In the genomic region with DNA sequence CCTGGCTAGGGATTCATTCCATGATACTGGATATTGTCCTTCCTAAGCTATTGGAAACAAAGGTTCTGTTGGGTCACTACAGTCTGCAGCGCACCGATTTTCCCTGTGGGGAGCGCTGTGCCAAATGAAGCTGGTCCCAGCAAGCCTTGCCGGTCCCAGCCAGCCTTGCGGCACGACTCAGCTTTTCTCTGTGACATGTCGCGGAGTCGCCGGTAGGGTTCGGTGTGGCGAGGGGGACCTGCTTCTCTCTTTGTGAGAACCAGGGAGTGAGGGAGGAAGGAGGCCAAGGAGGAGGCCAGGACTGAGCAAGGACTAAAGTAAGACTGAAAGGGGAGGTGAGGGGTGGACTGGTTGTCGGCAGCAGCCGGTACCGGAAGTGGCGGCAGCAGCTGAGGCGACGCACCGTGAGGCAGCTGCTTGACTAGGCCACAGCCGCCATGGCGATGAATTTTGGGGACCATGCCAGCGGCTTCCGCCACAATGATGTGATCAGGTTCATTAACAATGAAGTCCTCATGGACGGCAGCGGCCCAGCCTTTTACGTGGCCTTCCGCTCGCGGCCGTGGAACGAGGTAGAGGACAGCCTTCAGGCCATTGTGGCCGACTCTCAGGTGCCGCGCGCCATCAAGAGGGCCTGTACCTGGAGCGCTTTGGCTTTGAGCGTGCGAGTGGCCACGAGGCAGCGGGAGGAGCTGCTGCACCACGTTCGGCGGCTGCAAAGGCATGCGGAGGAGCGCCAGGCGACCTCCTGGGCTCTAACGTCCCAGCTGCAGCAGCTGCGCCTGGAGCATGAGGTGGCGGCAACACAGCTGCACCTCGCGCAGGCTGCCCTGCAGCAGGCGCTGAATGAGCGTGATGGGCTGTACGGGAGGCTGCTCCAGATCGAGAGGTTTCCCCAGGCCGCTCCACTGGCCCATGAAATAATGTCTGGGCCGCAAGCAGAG, we compare ENCODE assay signal across 14 cellular contexts. TPM values are rescaled to one million over a fixed set of nuclear protein-coding genes. Genes with fewer than 3 reads are reported as not detected.
A peak's percentile ranks its signal among the peaks of the same experiment; 100 is the strongest.
DNase-seq lines count a peak whose midpoint lies in the region; ATAC-seq and TF ChIP-seq lines count a peak whose summit lies in the region.
"Had no signal": no experiment of that assay in that cellular context is flagged by ENCODE, and none has a peak within 500 bp of the region (broad histone marks: within the 10 kb centered on the region; RNA-seq: fewer than 3 reads in every experiment).

A gene (plus strand): TSS at position 180 of the 944 bp plus-strand sequence. CDS start 258 bp downstream, at position 438.

- H3K4me1 ChIP-seq in endodermal cell (ENCODE audit: control insufficient read depth, insufficient read depth, low read length) (no peaks in the 10 kb centered on the region), neural progenitor cell (no peaks in the 10 kb centered on the region)
- H3K4me1 ChIP-seq: BE2C had no signal

- H3K9ac ChIP-seq in endodermal cell (ENCODE audit: extremely low read depth, low read length, poor library complexity, severe bottlenecking) (no peak within 1 kb of the TSS), neural progenitor cell (no peak within 1 kb of the TSS)
- H3K9ac ChIP-seq: KMS-11 had no signal

- intact Hi-C loops in Right ventricle myocardium superior (cut with DNase I) (no loop called here), left cardiac atrium (cut with DNase I) (no loop called here)
- intact Hi-C loops in activated CD8-positive, alpha-beta T cell treated with anti-CD3 and anti-CD28 coated beads for 36 hours (cut with micrococcal nuclease) = no loop called here

- H3K9me3 Mint-ChIP-seq in endodermal cell = no peaks in the 10 kb centered on the region
- H3K9me3 Mint-ChIP-seq in neural progenitor cell = peaks cover 4% of the 10 kb centered on the region
- H3K9me3 Mint-ChIP-seq in activated CD8-positive, alpha-beta T cell treated with anti-CD3 and anti-CD28 coated beads for 36 hours = no peaks in the 10 kb centered on the region
- H3K9me3 Mint-ChIP-seq: CD4-positive, alpha-beta memory T cell had no signal

- H3K4me3 ChIP-seq in endodermal cell (ENCODE audit: low read length) (no peak within 1 kb of the TSS), neural progenitor cell (no peak within 1 kb of the TSS)

- H2AFZ ChIP-seq in neural progenitor cell (replicated peaks) = no peak within 1 kb of the TSS

- CTCF ChIA-PET in activated CD8-positive, alpha-beta T cell treated with anti-CD3 and anti-CD28 coated beads for 36 hours (lab: Charles Lee) = no interaction called here

- peaks cover 2% of the 10 kb centered on the region for H3K27me3 Mint-ChIP-seq in endodermal cell (ENCODE audit: insufficient read depth)
- no peaks in the 10 kb centered on the region for H3K27me3 Mint-ChIP-seq in neural progenitor cell (ENCODE audit: insufficient read depth, low read depth)
- H3K27me3 Mint-ChIP-seq in activated CD8-positive, alpha-beta T cell treated with anti-CD3 and anti-CD28 coated beads for 36 hours = no peaks in the 10 kb centered on the region
- H3K27me3 Mint-ChIP-seq: CD4-positive, alpha-beta memory T cell had no signal

- no peaks in the 10 kb centered on the region for H3K79me2 ChIP-seq in neural progenitor cell (ENCODE audit: low read depth)

- TF ChIP-seq CTCF in endodermal cell (conservative IDR thresholded peaks at IDR 0.05) (no peak), neural progenitor cell (IDR thresholded peaks at IDR 0.05) (no peak)
- no peak for TF ChIP-seq CTCF in activated CD8-positive, alpha-beta T cell treated with anti-CD3 and anti-CD28 coated beads for 36 hours (IDR thresholded peaks at IDR 0.05)

- no peaks in the 10 kb centered on the region for H3F3A ChIP-seq in neural progenitor cell (ENCODE audit: low read depth)

- WGBS in endodermal cell (ENCODE audit: insufficient coverage in 1 of 2, insufficient read length in 1 of 2), 2 experiments = 95% methylated on average over 18 to 57 of the region's 57 CpGs

- DNase-seq in Right ventricle myocardium superior = peak; percentile 17
- no peak for DNase-seq in left cardiac atrium
- peak; percentile 36 for DNase-seq in endodermal cell
- no peak for DNase-seq in neural progenitor cell (ENCODE audit: low spot score)
- no peak for DNase-seq in 8988T
- no peak for DNase-seq in activated CD8-positive, alpha-beta T cell treated with anti-CD3 and anti-CD28 coated beads for 36 hours
- DNase-seq: BE2C; CD4-positive, alpha-beta memory T cell; DMS79 treated with DMSO at 0.1 percent for 48 hours; EL had no signal

- H3K4me2 ChIP-seq in neural progenitor cell = no peak within 1 kb of the TSS
- H3K4me2 ChIP-seq: KMS-11 had no signal

- H3K27ac Mint-ChIP-seq in endodermal cell (no peak within 1 kb of the TSS), neural progenitor cell (peak within 1 kb of the TSS; percentile 90)
- H3K27ac Mint-ChIP-seq in activated CD8-positive, alpha-beta T cell treated with anti-CD3 and anti-CD28 coated beads for 36 hours = no peak within 1 kb of the TSS
- H3K27ac Mint-ChIP-seq: IgD-negative memory B cell had no signal

- H3K9me3 ChIP-seq in endodermal cell (ENCODE audit: control insufficient read depth, low read length) (no peaks in the 10 kb centered on the region), neural progenitor cell (ENCODE audit: low read depth) (no peaks in the 10 kb centered on the region)
- H3K9me3 ChIP-seq: BE2C had no signal

- no peak for ATAC-seq in Right ventricle myocardium superior (ENCODE audit: poor library complexity)
- no peak for ATAC-seq in left cardiac atrium
- no peak for ATAC-seq in activated CD8-positive, alpha-beta T cell treated with anti-CD3 and anti-CD28 coated beads for 36 hours
- no peak for ATAC-seq in GM21423 (IDR thresholded peaks at IDR 0.05; ENCODE audit: unreplicated experiment)

- H3K36me3 ChIP-seq in endodermal cell (ENCODE audit: control insufficient read depth, insufficient read depth, low read length) (no peaks in the 10 kb centered on the region), neural progenitor cell (no peaks in the 10 kb centered on the region)
- H3K36me3 ChIP-seq: BE2C had no signal

- H3K27me3 ChIP-seq in endodermal cell (ENCODE audit: control insufficient read depth, insufficient read depth, low read length, poor library complexity, severe bottlenecking) = no peaks in the 10 kb centered on the region
- H3K27me3 ChIP-seq in neural progenitor cell = no peaks in the 10 kb centered on the region
- H3K27me3 ChIP-seq: BE2C had no signal

- H3K27ac ChIP-seq in endodermal cell (ENCODE audit: low read depth, low read length) (no peak within 1 kb of the TSS), neural progenitor cell (no peak within 1 kb of the TSS)
- H3K27ac ChIP-seq: C4-2B, KMS-11 had no signal

- no peaks in the 10 kb centered on the region for H4K20me1 ChIP-seq in neural progenitor cell (ENCODE audit: low read depth)

- no peak within 1 kb of the TSS for H3K4me3 Mint-ChIP-seq in endodermal cell
- peak within 1 kb of the TSS; percentile 52 for H3K4me3 Mint-ChIP-seq in neural progenitor cell
- no peak within 1 kb of the TSS for H3K4me3 Mint-ChIP-seq in activated CD8-positive, alpha-beta T cell treated with anti-CD3 and anti-CD28 coated beads for 36 hours
- H3K4me3 Mint-ChIP-seq: CD4-positive, alpha-beta memory T cell had no signal

- H3K4me1 Mint-ChIP-seq in endodermal cell = no peaks in the 10 kb centered on the region
- H3K4me1 Mint-ChIP-seq in neural progenitor cell = no peaks in the 10 kb centered on the region
- peaks cover 39% of the 10 kb centered on the region for H3K4me1 Mint-ChIP-seq in activated CD8-positive, alpha-beta T cell treated with anti-CD3 and anti-CD28 coated beads for 36 hours (ENCODE audit: low read depth)

- H3K36me3 Mint-ChIP-seq in endodermal cell (ENCODE audit: low read depth) (no peaks in the 10 kb centered on the region), neural progenitor cell (no peaks in the 10 kb centered on the region)
- H3K36me3 Mint-ChIP-seq in activated CD8-positive, alpha-beta T cell treated with anti-CD3 and anti-CD28 coated beads for 36 hours (ENCODE audit: low read depth) = no peaks in the 10 kb centered on the region
- H3K36me3 Mint-ChIP-seq: CD4-positive, alpha-beta memory T cell; IgD-negative memory B cell had no signal

- POLR2A ChIA-PET in activated CD8-positive, alpha-beta T cell treated with anti-CD3 and anti-CD28 coated beads for 36 hours (lab: Charles Lee) = interaction anchor here (0.9 kb wide), 1 partner anchor 10 kb away, joined by 3 read pairs; no protein-coding TSS in a partner anchor

RNA-seq across cellular contexts. Expression of the gene that starts here (rescaled TPM):
- total RNA-seq in Right ventricle myocardium superior (not detected), left cardiac atrium (not detected), endodermal cell (not detected), neural progenitor cell (ENCODE audit: low replicate concordance) (not detected in 2 replicates)
- polyA plus RNA-seq in endodermal cell (2013, experiment 1 of 2) = not detected
- not detected for polyA plus RNA-seq in endodermal cell (2013, experiment 2 of 2)
- under 1 TPM in 1 of 2 experiments, not detected in 1; 0.23 TPM for total RNA-seq in activated CD8-positive, alpha-beta T cell treated with anti-CD3 and anti-CD28 coated beads for 36 hours
- total RNA-seq: CD4-positive, alpha-beta memory T cell had no signal
- polyA plus RNA-seq: CD4-positive, alpha-beta memory T cell; IgD-negative memory B cell had no signal

Comparison
In these comparisons a context has a peak if more than half of its experiments do, and no peak if none do; other contexts are left out.
1. Peak in DNase-seq in Right ventricle myocardium superior; RNA of the gene not detected or under 1 TPM.
2. Peak in DNase-seq in endodermal cell; RNA of the gene not detected or under 1 TPM.